Comparison of ENCODE assay signal across 8 cellular contexts in the genomic region with DNA sequence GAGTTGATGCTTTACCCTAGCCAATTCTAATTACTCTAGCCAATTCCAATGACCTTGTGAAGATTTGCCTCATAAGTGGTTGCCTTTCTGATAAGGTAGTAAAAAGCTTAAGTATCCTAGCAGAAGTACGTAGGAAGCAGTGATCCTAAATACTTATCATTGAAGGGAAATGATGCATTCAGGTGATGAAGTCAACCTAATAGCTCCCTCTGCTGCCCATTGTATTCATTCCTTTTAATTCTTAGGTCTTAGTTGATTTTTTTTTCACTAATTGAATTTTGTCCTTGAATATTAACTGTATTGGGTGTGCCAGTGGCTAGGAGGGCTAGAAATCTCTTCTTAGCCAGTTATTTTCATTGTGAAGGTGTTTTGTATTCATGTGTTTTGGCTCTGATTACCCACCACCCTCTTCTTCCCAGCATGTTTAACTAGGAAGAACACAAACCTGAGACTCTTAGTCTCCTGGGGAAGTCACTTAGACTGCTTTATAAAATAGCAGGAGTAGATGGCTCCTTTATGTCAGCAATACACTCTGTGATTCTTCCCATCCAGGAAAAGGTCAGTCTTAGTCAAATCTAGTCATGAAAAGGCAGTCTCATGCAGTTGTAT. TPM values are rescaled to one million over a fixed set of nuclear protein-coding genes. Genes with fewer than 3 reads are reported as not detected.
DNase-seq lines count a peak whose midpoint lies in the region; ATAC-seq and TF ChIP-seq lines count a peak whose summit lies in the region.

No MANE protein-coding gene starts in this region.

- CTCF ChIA-PET in activated CD8-positive, alpha-beta memory T cell treated with anti-CD3 and anti-CD28 coated beads, Interleukin-2, amount 10 ng/mL, durations not matched to agents 7 days and 5 days (lab: Charles Lee): interaction anchor here (0.6 to 2.5 kb wide), 11 partner anchors 9 to 339 kb away, joined by 3 to 8 read pairs (median 4); partner anchors contain the start of gene PLEKHA8

- no peak for TF ChIP-seq EP300 in stomach (IDR thresholded peaks at IDR 0.05)

- peaks cover 5% of the 10 kb centered on the region for H3K36me3 Mint-ChIP-seq in activated CD8-positive, alpha-beta memory T cell treated with anti-CD3 and anti-CD28 coated beads, Interleukin-2, amount 10 ng/mL, durations not matched to agents 7 days and 5 days

- H3K4me1 ChIP-seq in BE2C (no peaks in the 10 kb centered on the region), prostate gland (replicated peaks) (no peaks in the 10 kb centered on the region), stomach (peaks cover 0 to 8% (median 3%) of the 10 kb centered on the region in 4 donors)

- no peak overlapping the region for H3K27ac ChIP-seq in prostate gland
- no peak overlapping the region for H3K27ac ChIP-seq in stomach

- no peaks in the 10 kb centered on the region for H3K9me3 Mint-ChIP-seq in activated CD8-positive, alpha-beta memory T cell treated with anti-CD3 and anti-CD28 coated beads, Interleukin-2, amount 10 ng/mL, durations not matched to agents 7 days and 5 days (ENCODE audit: low read depth)

- DNase-seq in BE2C: no peak
- peak; percentile 71 for DNase-seq in H4 (ENCODE audit: low spot score)
- peak; percentile 63 for DNase-seq in NCI-H748 (lab: John Stamatoyannopoulos, UW; ENCODE audit: unreplicated experiment)
- peak; percentile 71 for DNase-seq in dermis blood vessel endothelial cell
- DNase-seq in prostate gland (ENCODE audit: low spot score): no peak
- DNase-seq in activated CD8-positive, alpha-beta memory T cell treated with anti-CD3 and anti-CD28 coated beads, Interleukin-2, amount 10 ng/mL, durations not matched to agents 7 days and 5 days: no peak
- no peak for DNase-seq in stomach

- no peak overlapping the region for H3K4me3 Mint-ChIP-seq in activated CD8-positive, alpha-beta memory T cell treated with anti-CD3 and anti-CD28 coated beads, Interleukin-2, amount 10 ng/mL, durations not matched to agents 7 days and 5 days

- H3K36me3 ChIP-seq in BE2C (no peaks in the 10 kb centered on the region; the same call in 1 of the 2 replicates), prostate gland (no peaks in the 10 kb centered on the region), stomach (peaks cover 3 to 36% (median 32%) of the 10 kb centered on the region in 4 donors)

- intact Hi-C loops in prostate gland (cut with DNase I) (no loop called here), stomach (cut with DNase I; ENCODE audit: low total_unique reads) (no loop called here)

- H3K4me3 ChIP-seq in BE2C (ENCODE audit: low read depth, low read length) (no peak overlapping the region), prostate gland (no peak overlapping the region), stomach (no peak overlapping the region)

- H3K27me3 ChIP-seq in BE2C: no peaks in the 10 kb centered on the region
- no peaks in the 10 kb centered on the region for H3K27me3 ChIP-seq in prostate gland (replicated peaks; ENCODE audit: insufficient read depth)
- no peaks in the 10 kb centered on the region for H3K27me3 ChIP-seq in stomach

- TF ChIP-seq POLR2A in prostate gland (IDR thresholded peaks at IDR 0.05) (no peak), stomach (IDR thresholded peaks at IDR 0.05) (no peak)

- H3K9me3 ChIP-seq in BE2C (no peaks in the 10 kb centered on the region), prostate gland (no peaks in the 10 kb centered on the region), stomach (no peaks in the 10 kb centered on the region)

- no peak for ATAC-seq in activated CD8-positive, alpha-beta memory T cell treated with anti-CD3 and anti-CD28 coated beads, Interleukin-2, amount 10 ng/mL, durations not matched to agents 7 days and 5 days
- ATAC-seq in HG03457 (IDR thresholded peaks at IDR 0.05; ENCODE audit: unreplicated experiment): no peak

- H3K27me3 Mint-ChIP-seq in activated CD8-positive, alpha-beta memory T cell treated with anti-CD3 and anti-CD28 coated beads, Interleukin-2, amount 10 ng/mL, durations not matched to agents 7 days and 5 days: no peaks in the 10 kb centered on the region

- WGBS in prostate gland: 11% methylated on average over 1 of the region's 1 CpG
- WGBS in stomach, 5 donors: 17 to 42% (median 26%) methylated on average over 1 of the region's 1 CpG

- peak; percentile 61 for TF ChIP-seq CTCF in BE2C (IDR thresholded peaks at IDR 0.05; ENCODE audit: low read depth, low read length)
- peak in 3 of 4 experiments; percentile 25 to 58 (median 57) for TF ChIP-seq CTCF in prostate gland (IDR thresholded peaks at IDR 0.05)
- TF ChIP-seq CTCF in stomach (IDR thresholded peaks at IDR 0.05): peak in 2 of 7 experiments; percentile 22 to 26

- no peak overlapping the region for H3K27ac Mint-ChIP-seq in activated CD8-positive, alpha-beta memory T cell treated with anti-CD3 and anti-CD28 coated beads, Interleukin-2, amount 10 ng/mL, durations not matched to agents 7 days and 5 days

- no peaks in the 10 kb centered on the region for H3K4me1 Mint-ChIP-seq in activated CD8-positive, alpha-beta memory T cell treated with anti-CD3 and anti-CD28 coated beads, Interleukin-2, amount 10 ng/mL, durations not matched to agents 7 days and 5 days

RNA-seq across cellular contexts. Expression of gene PLEKHA8, which starts 46.3 kb away (rescaled TPM):
- 3.6 TPM for polyA plus RNA-seq in BE2C (2012; ENCODE audit: insufficient read depth, insufficient read length, low read depth)
- total RNA-seq in H4 (2014; rRNA removed; shearing (Covaris generic)): 16.7 and 23.3 TPM in 2 replicates
- total RNA-seq in dermis blood vessel endothelial cell: 19.1 and 22.8 TPM in 2 replicates
- total RNA-seq in prostate gland: 10 to 100 TPM in 1 of 2 donors, 1 to 10 TPM in 1; 5.5 to 12.0 TPM
- 10 to 100 TPM; 10.8 to 10.9 TPM for total RNA-seq in activated CD8-positive, alpha-beta memory T cell treated with anti-CD3 and anti-CD28 coated beads, Interleukin-2, amount 10 ng/mL, durations not matched to agents 7 days and 5 days
- total RNA-seq in stomach: 10 to 100 TPM in 2 of 5 donors, 1 to 10 TPM in 3; 4.9 to 18.5 (median 8.5) TPM
- polyA plus RNA-seq in stomach: 1 to 10 TPM; 2.2 to 3.0 (median 2.9) TPM

RNA-seq across cellular contexts. Expression of gene FKBP14, which starts 48.0 kb away (rescaled TPM):
- polyA plus RNA-seq in BE2C (2012; ENCODE audit: insufficient read depth, insufficient read length, low read depth): 8.8 TPM
- total RNA-seq in H4 (2014; rRNA removed; shearing (Covaris generic)): 41.0 and 73.1 TPM in 2 replicates
- 15.5 and 18.2 TPM in 2 replicates for total RNA-seq in dermis blood vessel endothelial cell
- 1 to 10 TPM; 8.4 to 9.5 TPM for total RNA-seq in prostate gland
- total RNA-seq in activated CD8-positive, alpha-beta memory T cell treated with anti-CD3 and anti-CD28 coated beads, Interleukin-2, amount 10 ng/mL, durations not matched to agents 7 days and 5 days: 1 to 10 TPM; 5.2 to 6.4 TPM
- total RNA-seq in stomach: 10 to 100 TPM in 3 of 5 donors, 1 to 10 TPM in 1, under 1 TPM in 1; 0.29 to 45.2 (median 11.1) TPM
- 1 to 10 TPM; 1.4 to 3.2 (median 2.6) TPM for polyA plus RNA-seq in stomach

Comparison
In these comparisons a context has a peak if more than half of its experiments do, and no peak if none do; other contexts are left out.
1. DNase-seq: peak in H4 (single experiment), NCI-H748 (single experiment) and dermis blood vessel endothelial cell (single experiment); none in BE2C (single experiment), prostate gland (single experiment), activated CD8-positive, alpha-beta memory T cell treated with anti-CD3 and anti-CD28 coated beads, Interleukin-2, amount 10 ng/mL, durations not matched to agents 7 days and 5 days (single experiment) and stomach (single experiment).